ENCODE assay signal across 9 cellular contexts in the genomic region with DNA sequence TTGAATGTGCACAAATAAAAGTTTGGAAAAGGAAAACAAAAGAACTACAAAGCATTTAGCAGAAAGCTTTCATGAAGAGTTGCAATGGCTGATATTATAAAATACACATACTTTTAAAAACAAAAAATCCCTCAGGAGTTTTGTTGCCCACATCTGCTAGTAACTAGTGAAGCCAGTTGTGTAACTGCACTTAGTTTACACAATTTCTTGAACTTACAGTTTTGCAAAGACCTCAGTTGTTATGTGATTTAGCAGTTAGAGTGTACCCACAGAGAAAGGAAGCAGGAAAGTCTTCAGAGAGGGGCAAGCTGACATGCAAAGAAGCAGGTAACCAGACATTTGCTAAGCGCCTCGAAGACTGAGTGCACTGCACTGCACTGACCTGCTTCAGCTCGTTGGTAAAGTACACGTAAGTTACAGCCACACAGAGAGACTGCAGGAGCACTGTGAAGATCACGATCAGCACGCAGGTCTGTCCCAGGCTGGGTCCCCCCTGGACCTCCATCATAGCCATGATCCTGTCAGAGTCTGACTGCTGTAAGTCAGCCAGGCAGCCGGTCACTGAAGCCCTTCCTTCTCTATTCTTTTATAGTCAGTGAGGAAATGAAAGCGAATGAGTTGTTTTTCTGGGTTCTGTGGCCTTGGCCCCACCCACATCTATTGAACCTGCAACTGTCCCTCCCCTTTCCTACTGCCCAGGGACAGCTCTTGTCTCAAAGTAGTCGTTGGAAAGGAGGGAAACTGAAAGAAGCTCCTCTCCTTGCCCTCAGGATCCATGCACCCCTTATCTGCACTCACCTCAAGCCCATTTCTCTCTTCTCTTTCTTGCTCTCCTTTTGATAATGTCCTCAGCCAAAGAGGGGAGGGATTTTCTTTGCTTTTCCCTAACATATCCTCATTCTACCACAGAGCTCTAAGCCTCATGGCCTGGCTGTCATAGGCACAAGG. TPM values are rescaled to one million over a fixed set of nuclear protein-coding genes. Genes with fewer than 3 reads are reported as not detected.
DNase-seq lines count a peak whose midpoint lies in the region; ATAC-seq and TF ChIP-seq lines count a peak whose summit lies in the region.
"Had no signal": no experiment of that assay in that cellular context is flagged by ENCODE, and none has a peak within 500 bp of the region (broad histone marks: within the 10 kb centered on the region; RNA-seq: fewer than 3 reads in every experiment).

A gene (minus strand): TSS at position 560 of the 948 bp plus-strand sequence. CDS start 46 bp downstream, at position 514.

- H3K27me3 ChIP-seq in right lobe of liver: no peaks in the 10 kb centered on the region

- peak within 1 kb of the TSS; percentile 69 to 94 (median 88) for H3K27ac ChIP-seq in right lobe of liver
- H3K27ac ChIP-seq: SK-N-MC had no signal

- no peaks in the 10 kb centered on the region for H3K9me3 ChIP-seq in right lobe of liver

- DNase-seq in ELR (ENCODE audit: low read depth) (peak; percentile 13), KG1 (lab: John Stamatoyannopoulos, UW) (peak; percentile 60), UCSD-AML1 (lab: John Stamatoyannopoulos, UW; ENCODE audit: unreplicated experiment) (peak; percentile 76), T47D (ENCODE audit: low read depth in 1 of 2, low spot score in 1 of 2) (peak; percentile 53 to 91), right lobe of liver (peak; percentile 71 to 84 (median 79)), HCEC 1CT (no peak)
- peak; percentile 12 to 25 for DNase-seq in stimulated activated CD8-positive, alpha-beta memory T cell treated with anti-CD3 and anti-CD28 coated beads, Interleukin-7, amount 100 ng/mL, for 1 hour (ENCODE audit: low read depth in 2 of 2)

- H3K4me1 ChIP-seq in right lobe of liver: peaks cover 0 to 25% (median 2%) of the 10 kb centered on the region in 4 donors

- WGBS in right lobe of liver (ENCODE audit: insufficient coverage, low coverage, low lambda C conversion rate, missing lambda C conversion rate): 1% methylated on average over 9 of the region's 9 CpGs

- ATAC-seq in GM21717 (IDR thresholded peaks at IDR 0.05; ENCODE audit: unreplicated experiment) (peak; percentile 94), right lobe of liver (peak; percentile 92 to 96 (median 94))

- intact Hi-C loops in right lobe of liver (cut with DNase I): no loop called here

- H3K36me3 ChIP-seq in right lobe of liver: no peaks in the 10 kb centered on the region

- TF ChIP-seq CTCF in right lobe of liver (IDR thresholded peaks at IDR 0.05): no peak

- peak; percentile 84 for TF ChIP-seq POLR2A in right lobe of liver (IDR thresholded peaks at IDR 0.05)

- in situ Hi-C loops in T47D (cut with HindIII; ENCODE audit: low pct_unique_long_range_greater_than_20kb, low sequenced_read_pairs): no loop called here

- H3K4me3 ChIP-seq in right lobe of liver: peak within 1 kb of the TSS; percentile 47 to 84 (median 68)
- H3K4me3 ChIP-seq: SK-N-MC had no signal

RNA-seq across cellular contexts. Expression of the gene that starts here (rescaled TPM):
- total RNA-seq in right lobe of liver: 10 to 100 TPM; 12.9 to 57.6 (median 40.0) TPM
